ENCODE assay signal across 1 cellular context in genomic region chr4:42341518-42342026, GRCh38.
TF ChIP-seq lines count a peak whose summit lies in the region.

No MANE protein-coding gene starts in this region.

TF ChIP-seq in SK-N-SH, 30 proteins besides CTCF, POLR2A, EP300 and RAD21 (continued from another document):
- TF ChIP-seq, protein P1, sequence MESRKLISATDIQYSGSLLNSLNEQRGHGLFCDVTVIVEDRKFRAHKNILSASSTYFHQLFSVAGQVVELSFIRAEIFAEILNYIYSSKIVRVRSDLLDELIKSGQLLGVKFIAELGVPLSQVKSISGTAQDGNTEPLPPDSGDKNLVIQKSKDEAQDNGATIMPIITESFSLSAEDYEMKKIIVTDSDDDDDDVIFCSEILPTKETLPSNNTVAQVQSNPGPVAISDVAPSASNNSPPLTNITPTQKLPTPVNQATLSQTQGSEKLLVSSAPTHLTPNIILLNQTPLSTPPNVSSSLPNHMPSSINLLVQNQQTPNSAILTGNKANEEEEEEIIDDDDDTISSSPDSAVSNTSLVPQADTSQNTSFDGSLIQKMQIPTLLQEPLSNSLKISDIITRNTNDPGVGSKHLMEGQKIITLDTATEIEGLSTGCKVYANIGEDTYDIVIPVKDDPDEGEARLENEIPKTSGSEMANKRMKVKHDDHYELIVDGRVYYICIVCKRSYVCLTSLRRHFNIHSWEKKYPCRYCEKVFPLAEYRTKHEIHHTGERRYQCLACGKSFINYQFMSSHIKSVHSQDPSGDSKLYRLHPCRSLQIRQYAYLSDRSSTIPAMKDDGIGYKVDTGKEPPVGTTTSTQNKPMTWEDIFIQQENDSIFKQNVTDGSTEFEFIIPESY (IDR thresholded peaks at IDR 0.05; ENCODE audit: borderline replicate concordance, low read depth) = no peak
- TF ChIP-seq POLR2AphosphoS5 (IDR thresholded peaks at IDR 0.05; ENCODE audit: low read depth, low read length) (no peak), NFIC (IDR thresholded peaks at IDR 0.05; ENCODE audit: borderline replicate concordance) (no peak), MAX (IDR thresholded peaks at IDR 0.05; ENCODE audit: low read depth) (no peak), FOXM1 (IDR thresholded peaks at IDR 0.05; ENCODE audit: low read depth) (no peak), EZH2phosphoT487 (IDR thresholded peaks at IDR 0.05; ENCODE audit: borderline replicate concordance, low read depth) (no peak), ELF1 (IDR thresholded peaks at IDR 0.05) (no peak), SIN3A (IDR thresholded peaks at IDR 0.05; ENCODE audit: borderline replicate concordance, low read depth, low read length) (no peak), PBX3 (IDR thresholded peaks at IDR 0.05) (no peak), YY1 (IDR thresholded peaks at IDR 0.05; ENCODE audit: low read depth) (no peak), MEF2A (IDR thresholded peaks at IDR 0.05; ENCODE audit: borderline replicate concordance, low read depth) (no peak), USF2 (IDR thresholded peaks at IDR 0.05; ENCODE audit: borderline replicate concordance, low read depth, low read length) (no peak), TAF1 (IDR thresholded peaks at IDR 0.05; ENCODE audit: borderline replicate concordance, low read depth, low read length) (no peak)
- TF ChIP-seq, protein P2, sequence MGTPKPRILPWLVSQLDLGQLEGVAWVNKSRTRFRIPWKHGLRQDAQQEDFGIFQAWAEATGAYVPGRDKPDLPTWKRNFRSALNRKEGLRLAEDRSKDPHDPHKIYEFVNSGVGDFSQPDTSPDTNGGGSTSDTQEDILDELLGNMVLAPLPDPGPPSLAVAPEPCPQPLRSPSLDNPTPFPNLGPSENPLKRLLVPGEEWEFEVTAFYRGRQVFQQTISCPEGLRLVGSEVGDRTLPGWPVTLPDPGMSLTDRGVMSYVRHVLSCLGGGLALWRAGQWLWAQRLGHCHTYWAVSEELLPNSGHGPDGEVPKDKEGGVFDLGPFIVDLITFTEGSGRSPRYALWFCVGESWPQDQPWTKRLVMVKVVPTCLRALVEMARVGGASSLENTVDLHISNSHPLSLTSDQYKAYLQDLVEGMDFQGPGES (IDR thresholded peaks at IDR 0.05; ENCODE audit: low read depth, low read length) = no peak
